23 cellular contexts compared by ENCODE assay signal in the genomic region with DNA sequence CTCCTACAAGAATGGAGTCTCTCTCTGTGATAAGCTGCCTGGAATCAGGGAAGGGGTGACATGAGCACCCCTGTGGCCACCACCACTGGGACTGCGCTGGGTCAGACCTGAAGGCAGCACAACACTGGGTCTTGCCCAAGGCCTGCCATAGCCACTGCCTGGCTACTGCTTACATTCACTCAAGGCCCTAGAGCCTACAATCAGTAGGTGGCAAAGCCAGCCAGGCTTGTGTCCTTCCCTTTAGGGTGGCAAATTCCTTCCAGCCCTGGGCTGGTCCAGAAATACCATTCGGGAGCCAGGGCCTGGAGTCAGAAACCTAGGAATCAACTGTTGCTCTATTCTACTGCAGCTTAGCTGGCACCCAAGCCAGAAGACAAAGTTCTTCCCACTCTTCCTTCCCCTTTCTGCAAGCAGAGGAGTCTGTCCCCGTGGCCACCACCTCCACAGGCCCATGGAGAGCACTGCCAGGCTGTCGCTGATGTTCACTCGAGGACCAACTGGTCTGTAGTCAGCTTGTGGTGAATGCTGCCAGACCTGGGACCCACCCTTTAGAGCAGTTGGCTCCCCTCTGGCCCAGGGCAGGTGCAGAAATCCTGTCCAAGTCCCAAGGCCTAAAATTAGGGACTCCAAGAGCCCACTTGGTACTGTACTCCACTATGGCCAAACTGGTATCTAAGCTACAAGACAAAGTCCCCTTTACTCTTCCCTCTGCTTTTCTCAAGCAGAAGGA.
"Had no signal": no experiment of that assay in that cellular context is flagged by ENCODE, and none has a peak within 500 bp of the region (broad histone marks: within the 10 kb centered on the region; RNA-seq: fewer than 3 reads in every experiment).

No MANE protein-coding gene starts in this region.

- H3K4me3 ChIP-seq: Peyer's patch had no signal

- H3K27me3 ChIP-seq: brain microvascular endothelial cell, Peyer's patch had no signal

- ATAC-seq: activated T-cell treated with anti-CD3 and anti-CD28 coated beads, Interleukin-2, amount 50 U/mL, for 4 hours; WTC11 had no signal

- DNase-seq: activated CD4-positive, alpha-beta memory T cell treated with anti-CD3 and anti-CD28 coated beads for 36 hours; activated CD4-positive, alpha-beta T cell treated with anti-CD3 and anti-CD28 coated beads, Interleukin-2, amount 10 ng/mL, durations not matched to agents 7 days and 5 days; activated CD4-positive, CD25-positive, alpha-beta regulatory T cell treated with anti-CD3 and anti-CD28 coated beads, Interleukin-2, amount 50 U/mL, for 72 hours; activated CD8-positive, alpha-beta memory T cell treated with anti-CD3 and anti-CD28 coated beads for 24 hours; activated effector memory CD4-positive, alpha-beta T cell treated with anti-CD3 and anti-CD28 coated beads, Interleukin-2, amount 50 U/mL, for 16 hours; activated naive CD4-positive, alpha-beta T cell treated with Interleukin-2 at 50 U/mL for 16 hours; activated T-cell treated with anti-CD3 and anti-CD28 coated beads, Interleukin-2, amount 50 U/mL, for 4 hours; amygdala; brain microvascular endothelial cell; caudate nucleus; KG1; NCI-H1092; NCI-H1417; NCI-H1930; NCI-H2171; NCI-H2227 treated with DMSO at 0.1 percent for 48 hours; NCI-H526; NCI-H774; OCI-M1; Peyer's patch; SHP77 treated with DMSO at 0.1 percent for 48 hours had no signal

- H3K4me1 ChIP-seq: Peyer's patch had no signal

- H3K27ac ChIP-seq: brain microvascular endothelial cell, Peyer's patch, RWPE1 had no signal

- H3K9me3 ChIP-seq: Peyer's patch had no signal

- H3K36me3 ChIP-seq: brain microvascular endothelial cell, Peyer's patch had no signal
